ENCODE assay signal across 8 cellular contexts in the genomic region with DNA sequence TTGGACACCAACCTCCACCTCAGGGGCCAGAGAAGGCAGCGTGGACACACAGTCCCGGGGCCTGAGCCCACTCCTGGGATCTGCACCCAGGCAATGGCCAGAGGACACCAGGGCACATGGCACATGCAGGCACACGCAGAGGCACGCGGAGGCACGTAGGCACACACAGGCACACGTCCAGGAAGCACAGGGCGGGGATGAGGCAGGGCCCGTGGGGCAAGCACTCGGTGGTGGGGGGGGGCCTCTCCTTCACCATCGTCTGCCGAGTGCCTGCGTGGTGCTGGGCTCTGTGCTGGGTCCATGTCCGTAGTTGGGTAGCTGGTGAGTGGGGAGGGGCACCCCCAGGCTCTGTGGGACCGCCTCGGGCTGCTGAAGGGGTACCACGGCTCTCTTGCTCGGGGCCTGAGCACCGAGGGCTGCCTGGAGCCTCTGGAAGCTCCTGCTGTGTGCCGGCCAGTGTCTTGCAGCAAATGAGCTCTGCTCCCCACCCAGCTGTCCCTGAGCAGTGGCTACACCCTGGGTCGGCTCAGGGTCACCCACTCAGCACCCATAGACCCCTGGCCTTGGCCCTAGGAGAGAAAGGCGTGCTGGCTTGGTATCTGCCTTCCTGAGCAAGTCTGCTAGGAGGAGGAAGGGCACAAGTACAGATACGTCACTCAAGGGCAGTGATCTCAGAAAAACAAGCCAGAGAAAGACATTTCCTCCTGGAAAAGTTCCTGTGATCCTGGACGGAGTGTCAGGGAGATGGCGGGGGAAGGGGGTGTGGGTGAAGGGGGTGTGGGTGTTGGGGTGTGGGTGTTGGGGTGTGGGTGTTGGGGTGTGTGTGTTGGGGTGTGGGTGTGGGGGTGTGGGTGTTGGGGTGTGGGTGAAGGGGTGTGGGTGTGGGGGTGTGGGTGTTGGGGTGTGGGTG. TPM values are rescaled to one million over a fixed set of nuclear protein-coding genes. Genes with fewer than 3 reads are reported as not detected.
DNase-seq lines count a peak whose midpoint lies in the region; ATAC-seq and TF ChIP-seq lines count a peak whose summit lies in the region.

No MANE protein-coding gene starts in this region.

- no peak overlapping the region for H3K4me3 Mint-ChIP-seq in endodermal cell
- no peak overlapping the region for H3K4me3 Mint-ChIP-seq in nephron progenitor cell

- H3K9me3 Mint-ChIP-seq in endodermal cell, result peaks cover 2% of the 10 kb centered on the region
- no peaks in the 10 kb centered on the region for H3K9me3 Mint-ChIP-seq in nephron progenitor cell

- H3K4me3 ChIP-seq in SK-N-SH (ENCODE audit: low read depth in 2 of 2, low read length in 1 of 2) (no peak overlapping the region), endodermal cell (ENCODE audit: low read length) (no peak overlapping the region)

- no peaks in the 10 kb centered on the region for H3K79me2 ChIP-seq in SK-N-SH (ENCODE audit: insufficient read depth)

- peaks cover 0 to 39% of the 10 kb centered on the region in 2 experiments; a peak in 1 of 4 replicates for H3K4me1 ChIP-seq in SK-N-SH (ENCODE audit: control insufficient read depth in 1 of 2, insufficient read depth in 2 of 2, low read depth in 1 of 2, low read length in 1 of 2)
- no peaks in the 10 kb centered on the region for H3K4me1 ChIP-seq in endodermal cell (ENCODE audit: control insufficient read depth, insufficient read depth, low read length)

- no peak for ATAC-seq in HG02623 (IDR thresholded peaks at IDR 0.05; ENCODE audit: unreplicated experiment)
- no peak for ATAC-seq in HG02610 (IDR thresholded peaks at IDR 0.05; ENCODE audit: unreplicated experiment)
- ATAC-seq in HG03469 (IDR thresholded peaks at IDR 0.05; ENCODE audit: unreplicated experiment), result no peak

- H2AFZ ChIP-seq in SK-N-SH (ENCODE audit: low read depth), result no peak overlapping the region

- H3K27me3 ChIP-seq in SK-N-SH (ENCODE audit: insufficient read depth) (no peaks in the 10 kb centered on the region), endodermal cell (ENCODE audit: control insufficient read depth, insufficient read depth, low read length, poor library complexity, severe bottlenecking) (no peaks in the 10 kb centered on the region)

- no peak for TF ChIP-seq RAD21 in SK-N-SH (IDR thresholded peaks at IDR 0.05; ENCODE audit: low read length)

- 70% methylated on average over 10 of the region's 25 CpGs for WGBS in SK-N-SH (ENCODE audit: low lambda C conversion rate)
- WGBS in endodermal cell (ENCODE audit: insufficient coverage in 1 of 2, insufficient read length in 1 of 2), 2 experiments, result 80 to 89% methylated on average over 14 to 24 of the region's 25 CpGs

- H3K36me3 ChIP-seq in SK-N-SH (replicated peaks in 1 of 2; ENCODE audit: control insufficient read depth in 1 of 2, insufficient read depth in 2 of 2, low read length in 1 of 2), result no peaks in the 10 kb centered on the region
- no peaks in the 10 kb centered on the region for H3K36me3 ChIP-seq in endodermal cell (ENCODE audit: control insufficient read depth, insufficient read depth, low read length)

- no peak for TF ChIP-seq CTCF in SK-N-SH (IDR thresholded peaks at IDR 0.05)
- TF ChIP-seq CTCF in endodermal cell (conservative IDR thresholded peaks at IDR 0.05), result no peak
- TF ChIP-seq CTCF in nephron progenitor cell (IDR thresholded peaks at IDR 0.05), result no peak

- H3K27ac ChIP-seq in SK-N-SH (ENCODE audit: low read depth in 2 of 2, low read length in 1 of 2) (no peak overlapping the region), endodermal cell (ENCODE audit: low read depth, low read length) (peak overlapping the region; percentile 32)

- no peak for TF ChIP-seq EP300 in SK-N-SH (IDR thresholded peaks at IDR 0.05; ENCODE audit: borderline replicate concordance in 1 of 2, low read depth in 1 of 2, low read length in 1 of 2)

- no peaks in the 10 kb centered on the region for H3F3A ChIP-seq in SK-N-SH (replicated peaks; ENCODE audit: insufficient read depth)

- peak overlapping the region; percentile 79 for H3K27ac Mint-ChIP-seq in endodermal cell
- peak overlapping the region; percentile 91 for H3K27ac Mint-ChIP-seq in nephron progenitor cell

- POLR2A ChIA-PET in SK-N-SH (lab: Yijun Ruan, JAX), result no interaction called here

- H3K4me2 ChIP-seq in SK-N-SH, result no peak overlapping the region

- H3K4me1 Mint-ChIP-seq in endodermal cell (peaks cover 18% of the 10 kb centered on the region), nephron progenitor cell (peaks cover 68% of the 10 kb centered on the region)

- H3K9me2 ChIP-seq in SK-N-SH, result no peaks in the 10 kb centered on the region

- H3K36me3 Mint-ChIP-seq in endodermal cell (ENCODE audit: low read depth) (no peaks in the 10 kb centered on the region), nephron progenitor cell (ENCODE audit: low read depth) (no peaks in the 10 kb centered on the region)

- H3K9ac ChIP-seq in SK-N-SH (no peak overlapping the region), endodermal cell (ENCODE audit: extremely low read depth, low read length, poor library complexity, severe bottlenecking) (no peak overlapping the region)

- no peaks in the 10 kb centered on the region for H3K27me3 Mint-ChIP-seq in endodermal cell (ENCODE audit: insufficient read depth)
- H3K27me3 Mint-ChIP-seq in nephron progenitor cell (ENCODE audit: low read depth, poor library complexity), result peaks cover 12% of the 10 kb centered on the region

- no peaks in the 10 kb centered on the region for H4K20me1 ChIP-seq in SK-N-SH (ENCODE audit: insufficient read depth)

- H3K9me3 ChIP-seq in SK-N-SH (no peaks in the 10 kb centered on the region), endodermal cell (ENCODE audit: control insufficient read depth, low read length) (no peaks in the 10 kb centered on the region)

- CTCF ChIA-PET in SK-N-SH (lab: Yijun Ruan, JAX), result no interaction called here

- DNase-seq in D341Med (ENCODE audit: low spot score) (peak; percentile 33), SK-N-SH (peak; percentile 44), endodermal cell (peak; percentile 69), nephron progenitor cell (no peak), medulla oblongata (ENCODE audit: extremely low spot score) (no peak)

TF ChIP-seq in SK-N-SH, 30 proteins besides CTCF, POLR2A, EP300 and RAD21:
- no peak for TF ChIP-seq TCF12 (IDR thresholded peaks at IDR 0.05)

RNA-seq across cellular contexts. Expression of a gene that starts 26.5 kb away (rescaled TPM):
- not detected in 2 replicates for polyA plus RNA-seq in SK-N-SH (2012; rRNA removed)
- polyA plus RNA-seq in SK-N-SH (2012; cell fraction: cytosol; rRNA removed), result not detected in 2 replicates
- polyA plus RNA-seq in SK-N-SH (2012; cell fraction: nucleus; rRNA removed), result not detected in 2 replicates
- not detected for total RNA-seq in endodermal cell
- not detected for polyA plus RNA-seq in endodermal cell (2013, experiment 1 of 2)
- polyA plus RNA-seq in endodermal cell (2013, experiment 2 of 2), result not detected

RNA-seq across cellular contexts. Expression of a gene that starts 37.3 kb away (rescaled TPM):
- not detected in 2 replicates for polyA plus RNA-seq in SK-N-SH (2012; rRNA removed)
- not detected in 2 replicates for polyA plus RNA-seq in SK-N-SH (2012; cell fraction: cytosol; rRNA removed)
- polyA plus RNA-seq in SK-N-SH (2012; cell fraction: nucleus; rRNA removed), result not detected in 2 replicates
- under 1 TPM in 1 of 2 donors, not detected in 1; 0.20 TPM for total RNA-seq in endodermal cell
- not detected for polyA plus RNA-seq in endodermal cell (2013, experiment 1 of 2)
- polyA plus RNA-seq in endodermal cell (2013, experiment 2 of 2), result not detected

Comparison
In these comparisons a context has a peak if more than half of its experiments do, and no peak if none do; other contexts are left out.
1. DNase-seq: peak in D341Med (single experiment), SK-N-SH (single experiment) and endodermal cell (single experiment); none in nephron progenitor cell (single experiment) and medulla oblongata (single experiment).